Comparison of ENCODE assay signal across 8 cellular contexts in the genomic region with DNA sequence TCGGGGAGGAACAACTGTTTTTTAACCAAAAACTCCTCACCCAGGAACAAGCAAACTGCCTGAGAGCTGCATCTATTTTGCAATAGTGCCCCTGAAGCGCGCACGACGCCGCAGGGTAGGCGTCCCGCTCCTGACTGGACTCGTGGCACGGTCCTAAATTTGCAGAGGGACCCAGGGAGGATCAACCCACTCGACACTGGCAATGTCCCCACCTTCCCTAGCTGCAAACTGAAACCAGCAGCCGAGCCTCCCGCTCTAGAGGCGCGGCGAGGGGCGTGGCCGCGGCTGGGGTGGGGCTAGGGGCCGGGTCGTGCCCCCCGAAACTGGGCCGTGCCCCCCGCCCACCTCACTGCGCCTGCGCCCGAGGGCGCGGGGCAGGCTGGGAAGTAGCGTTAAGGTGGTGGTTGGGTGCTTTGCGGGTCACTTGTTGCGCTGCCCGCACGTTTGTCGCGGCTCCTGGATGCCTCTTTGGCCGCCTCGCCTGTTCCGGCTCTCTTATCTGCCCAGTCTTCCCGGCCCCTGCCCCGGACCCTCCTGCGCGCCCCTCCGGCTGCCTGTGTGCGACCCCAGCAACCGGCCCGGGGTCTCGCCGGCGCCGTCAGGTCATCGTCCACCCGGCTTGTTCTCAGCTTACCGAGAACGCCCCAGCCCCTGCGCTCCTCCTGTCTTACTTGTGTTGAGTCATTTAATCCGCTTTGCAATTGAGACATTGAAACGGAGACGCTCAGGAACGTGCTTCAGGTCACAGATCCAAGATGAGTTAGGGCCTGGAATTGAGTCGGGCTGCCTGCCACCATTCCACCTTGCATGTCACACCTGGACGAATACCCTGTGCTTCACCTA. TPM values are rescaled to one million over a fixed set of nuclear protein-coding genes. Genes with fewer than 3 reads are reported as not detected.
A peak's percentile ranks its signal among the peaks of the same experiment; 100 is the strongest.
DNase-seq lines count a peak whose midpoint lies in the region; ATAC-seq, FAIRE-seq and TF ChIP-seq lines count a peak whose summit lies in the region.

No MANE protein-coding gene starts in this region.

- ATAC-seq in GM18499 (IDR thresholded peaks at IDR 0.05; ENCODE audit: insufficient read depth, unreplicated experiment) (peak; percentile 59), HG02763 (IDR thresholded peaks at IDR 0.05; ENCODE audit: unreplicated experiment) (peak; percentile 92), T-helper 17 cell (peak; percentile 99)

- H3K36me3 Mint-ChIP-seq in T-helper 17 cell (ENCODE audit: low read depth) = no peaks in the 10 kb centered on the region

- peak overlapping the region; percentile 94 for H3K27ac Mint-ChIP-seq in T-helper 17 cell

- peak; percentile 58 for DNase-seq in NCI-H128 (lab: John Stamatoyannopoulos, UW; ENCODE audit: unreplicated experiment)
- peak; percentile 73 to 81 (median 79) for DNase-seq in T-helper 17 cell
- DNase-seq in right atrium auricular region (ENCODE audit: low spot score) = peak; percentile 81
- DNase-seq in pulmonary artery endothelial cell (ENCODE audit: low read depth, low spot score) = peak; percentile 7
- DNase-seq in urothelium cell line (ENCODE audit: low spot score) = peak; percentile 90

- H3K4me3 ChIP-seq in right atrium auricular region = peak overlapping the region; percentile 77 to 86

- H3K9me3 ChIP-seq in T-helper 17 cell (ENCODE audit: control insufficient read depth, low read length, poor library complexity, severe bottlenecking) (no peaks in the 10 kb centered on the region), right atrium auricular region (no peaks in the 10 kb centered on the region)

- peaks cover 2% of the 10 kb centered on the region for H3K4me1 Mint-ChIP-seq in T-helper 17 cell

- H3K27ac ChIP-seq in angular gyrus (ENCODE audit: low read depth, low read length) (peak overlapping the region; percentile 82), right atrium auricular region (peak overlapping the region; percentile 86 to 91)

- no peaks in the 10 kb centered on the region for H3K36me3 ChIP-seq in right atrium auricular region

- FAIRE-seq in urothelium cell line (lab: Jason Lieb, UNC) = peak; percentile 90

- H3K4me1 ChIP-seq in right atrium auricular region = no peaks in the 10 kb centered on the region

- TF ChIP-seq CTCF in right atrium auricular region (IDR thresholded peaks at IDR 0.05) = peak in 1 of 2 donors; percentile 17

- H3K4me3 Mint-ChIP-seq in T-helper 17 cell = peak overlapping the region; percentile 94

- H3K27me3 ChIP-seq in right atrium auricular region = no peaks in the 10 kb centered on the region

- H3K27me3 Mint-ChIP-seq in T-helper 17 cell = no peaks in the 10 kb centered on the region

RNA-seq across cellular contexts. Expression of gene LSM14A, which starts 37.9 kb away (rescaled TPM):
- total RNA-seq in T-helper 17 cell = 100 to 1,000 TPM; 150 to 177 TPM
- total RNA-seq in right atrium auricular region = 10 to 100 TPM; 60.3 to 80.2 TPM
- 144 and 147 TPM in 2 replicates for total RNA-seq in pulmonary artery endothelial cell

Comparison
In these comparisons a context has a peak if more than half of its experiments do, and no peak if none do; other contexts are left out.
1. Peak in every context shown above with its lines: DNase-seq, ATAC-seq, H3K4me3 ChIP-seq and H3K27ac ChIP-seq.
2. DNase-seq: peak in every context shown above with its lines; median percentile 90 in urothelium cell line; 81 in right atrium auricular region; 79 in T-helper 17 cell; 58 in NCI-H128; 7 in pulmonary artery endothelial cell.